8 cellular contexts compared by ENCODE assay signal in genomic region chr21:36260030-36260787, GRCh38. TPM values are rescaled to one million over a fixed set of nuclear protein-coding genes. Genes with fewer than 3 reads are reported as not detected.
DNase-seq lines count a peak whose midpoint lies in the region; ATAC-seq and TF ChIP-seq lines count a peak whose summit lies in the region.

No MANE protein-coding gene starts in this region.

- H3K9me3 ChIP-seq in left lung: no peaks in the 10 kb centered on the region

- intact Hi-C loops in left lung (cut with DNase I): no loop called here

- in situ Hi-C loops in GM13977 (cut with MboI; ENCODE audit: low pct_unique_long_range_greater_than_20kb, low sequenced_read_pairs, unreplicated experiment): no loop called here

- H3K4me1 ChIP-seq in left lung: peaks cover 0 to 12% of the 10 kb centered on the region in 2 donors

- H3K4me3 ChIP-seq in left lung: peak overlapping the region; percentile 20 to 38

- H3K27me3 ChIP-seq in left lung: no peaks in the 10 kb centered on the region

- TF ChIP-seq CTCF in AG09319 (IDR thresholded peaks at IDR 0.05; ENCODE audit: low read depth, low read length) (peak; percentile 74), GM13977 (IDR thresholded peaks at IDR 0.05; ENCODE audit: extremely low read depth, insufficient read depth, missing control alignments) (peak; percentile 58), left lung (IDR thresholded peaks at IDR 0.05) (peak; percentile 81 to 84)

- ATAC-seq in left lung (peak; percentile 91), GM21367 (IDR thresholded peaks at IDR 0.05; ENCODE audit: unreplicated experiment) (no peak)

- H3K27ac ChIP-seq in cingulate gyrus (ENCODE audit: low read depth, low read length) (peak overlapping the region; percentile 31), left lung (peak overlapping the region; percentile 82 to 87)

- DNase-seq in AG09319 (ENCODE audit: extremely low read depth, low read depth) (peak; percentile 22), GM13977 (ENCODE audit: low spot score) (peak; percentile 70), NCI-H1092 treated with DMSO at 0.1 percent for 48 hours (lab: John Stamatoyannopoulos, UW) (peak; percentile 49), T-helper 9 cell (peak; percentile 22), left lung (no peak)
- peak; percentile 8 for DNase-seq in stimulated activated CD8-positive, alpha-beta memory T cell treated with anti-CD3 and anti-CD28 coated beads, Interleukin-15, amount 100 ng/mL, for 1 hour (ENCODE audit: low read depth)

- peaks cover 0 to 70% of the 10 kb centered on the region in 2 donors for H3K36me3 ChIP-seq in left lung

RNA-seq across cellular contexts. Expression of gene MORC3, which starts 59.8 kb away (rescaled TPM):
- total RNA-seq in left lung: 10 to 100 TPM; 25.6 to 37.7 TPM

Comparison
In these comparisons a context has a peak if more than half of its experiments do, and no peak if none do; other contexts are left out.
1. DNase-seq: peak in AG09319 (single experiment), GM13977 (single experiment), NCI-H1092 treated with DMSO at 0.1 percent for 48 hours (single experiment), T-helper 9 cell (single experiment) and stimulated activated CD8-positive, alpha-beta memory T cell treated with anti-CD3 and anti-CD28 coated beads, Interleukin-15, amount 100 ng/mL, for 1 hour (single experiment); none in left lung (0 of 2).
2. Peak in every context shown above with its lines, with median percentiles within 50 percentile points of each other: CTCF ChIP-seq.